In genomic region chr1:10835423-10836421, GRCh38 we compare ENCODE assay signal across 9 cellular contexts. TPM values are rescaled to one million over a fixed set of nuclear protein-coding genes. Genes with fewer than 3 reads are reported as not detected.
DNase-seq lines count a peak whose midpoint lies in the region; ATAC-seq, FAIRE-seq and TF ChIP-seq lines count a peak whose summit lies in the region.
"Had no signal": no experiment of that assay in that cellular context is flagged by ENCODE, and none has a peak within 500 bp of the region (broad histone marks: within the 10 kb centered on the region; RNA-seq: fewer than 3 reads in every experiment).

No MANE protein-coding gene starts in this region.

- H3K4me1 ChIP-seq in BE2C (no peaks in the 10 kb centered on the region), HUES64 (ENCODE audit: insufficient read depth, low read length) (peaks cover 31% of the 10 kb centered on the region; the same call in 1 of the 2 replicates), Panc1 (ENCODE audit: control insufficient read depth, insufficient read depth, low read length) (no peaks in the 10 kb centered on the region), heart right ventricle (peaks cover 0 to 8% (median 0%) of the 10 kb centered on the region in 9 donors)
- H3K4me1 ChIP-seq: parathyroid adenoma had no signal

- no peak overlapping the region for H3K4me3 ChIP-seq in BE2C (ENCODE audit: low read depth, low read length)
- peak overlapping the region; percentile 31 for H3K4me3 ChIP-seq in HUES64 (ENCODE audit: low read length)
- H3K4me3 ChIP-seq in Panc1 (ENCODE audit: low read depth in 2 of 2, low read length in 2 of 2): no peak overlapping the region
- H3K4me3 ChIP-seq in heart right ventricle: no peak overlapping the region

- FAIRE-seq in urothelium cell line (lab: Jason Lieb, UNC): peak; percentile 89

- no peak overlapping the region; the same call in 1 of the 2 replicates for H3K27ac ChIP-seq in HUES64 (ENCODE audit: low read depth, low read length)
- H3K27ac ChIP-seq in Panc1 (ENCODE audit: low read length): no peak overlapping the region
- no peak overlapping the region for H3K27ac ChIP-seq in heart right ventricle
- H3K27ac ChIP-seq: parathyroid adenoma had no signal

- DNase-seq in BE2C (peak; percentile 79), Panc1 (ENCODE audit: low read depth, low spot score) (no peak), heart right ventricle (peak; percentile 27 to 44), urothelium cell line (ENCODE audit: low spot score) (peak; percentile 95)
- no peak for DNase-seq in activated CD4-positive, alpha-beta T cell treated with anti-CD3 and anti-CD28 coated beads for 1 hour
- no peak for DNase-seq in T-helper 2 cell treated with Interferon-gamma antibody and Interleukin-4, amounts not matched to agents 5 μg/mL and 100 μg/mL, for 36 hours (ENCODE audit: low spot score)

- intact Hi-C loops in Panc1 (cut with micrococcal nuclease; ENCODE audit: unreplicated experiment): no loop called here
- intact Hi-C loops in heart right ventricle (cut with DNase I): no loop called here

- 9% methylated on average over 43 of the region's 44 CpGs for WGBS in HUES64
- 25 to 27% methylated on average over 44 of the region's 44 CpGs for WGBS in heart right ventricle, 2 donors

- H3K27me3 ChIP-seq in BE2C (no peaks in the 10 kb centered on the region), HUES64 (ENCODE audit: insufficient read depth, low read length) (0 out of 2 replicates have a peak, but pooled peaks cover 6% of the 10 kb centered on the region), Panc1 (ENCODE audit: control insufficient read depth, insufficient read depth, low read length) (no peaks in the 10 kb centered on the region), heart right ventricle (peaks cover 0 to 64% (median 40%) of the 10 kb centered on the region in 7 donors)

- in situ Hi-C loops in Panc1 (cut with HindIII; ENCODE audit: low pct_unique_long_range_greater_than_20kb, low sequenced_read_pairs): no loop called here

- POLR2A ChIA-PET in Panc1 (lab: Charles Lee): interaction anchor here (0.7 kb wide), 1 partner anchor 180 kb away, joined by 11 read pairs; no protein-coding TSS in a partner anchor

- H3K9me3 Mint-ChIP-seq in T-helper 2 cell treated with Interferon-gamma antibody and Interleukin-4, amounts not matched to agents 5 μg/mL and 100 μg/mL, for 36 hours: no peaks in the 10 kb centered on the region

- no peaks in the 10 kb centered on the region for H3K9me3 ChIP-seq in BE2C
- H3K9me3 ChIP-seq in HUES64 (ENCODE audit: insufficient read depth, low read depth, low read length): no peaks in the 10 kb centered on the region
- no peaks in the 10 kb centered on the region for H3K9me3 ChIP-seq in Panc1 (ENCODE audit: control insufficient read depth, insufficient read depth, low read depth, low read length)
- no peaks in the 10 kb centered on the region for H3K9me3 ChIP-seq in heart right ventricle

- no peaks in the 10 kb centered on the region for H3K36me3 Mint-ChIP-seq in T-helper 2 cell treated with Interferon-gamma antibody and Interleukin-4, amounts not matched to agents 5 μg/mL and 100 μg/mL, for 36 hours (ENCODE audit: low read depth)

- no peak overlapping the region for H3K4me3 Mint-ChIP-seq in T-helper 2 cell treated with Interferon-gamma antibody and Interleukin-4, amounts not matched to agents 5 μg/mL and 100 μg/mL, for 36 hours

- H3K36me3 ChIP-seq in BE2C (no peaks in the 10 kb centered on the region), HUES64 (ENCODE audit: insufficient read depth, low read length) (no peaks in the 10 kb centered on the region), Panc1 (ENCODE audit: control insufficient read depth, insufficient read depth, low read length) (no peaks in the 10 kb centered on the region), heart right ventricle (no peaks in the 10 kb centered on the region)

- TF ChIP-seq CTCF in BE2C (IDR thresholded peaks at IDR 0.05; ENCODE audit: low read depth, low read length) (peak; percentile 9; the same call in 1 of the 2 replicates), Panc1 (IDR thresholded peaks at IDR 0.05) (no peak), heart right ventricle (IDR thresholded peaks at IDR 0.05) (no peak)

- ATAC-seq in Panc1: peak; percentile 35; the same call in 1 of the 2 replicates
- peak; percentile 68 to 85 (median 78) for ATAC-seq in heart right ventricle
- ATAC-seq in GM21528 (IDR thresholded peaks at IDR 0.05; ENCODE audit: low FRiP score, unreplicated experiment): no peak

- H3K4me1 Mint-ChIP-seq in T-helper 2 cell treated with Interferon-gamma antibody and Interleukin-4, amounts not matched to agents 5 μg/mL and 100 μg/mL, for 36 hours (ENCODE audit: low read depth): peaks cover 3% of the 10 kb centered on the region

- H3K9ac ChIP-seq in HUES64 (ENCODE audit: low read depth, low read length): no peak overlapping the region; the same call in 1 of the 2 replicates
- H3K9ac ChIP-seq: parathyroid adenoma had no signal

- CTCF ChIA-PET in Panc1 (lab: Charles Lee): no interaction called here

- no peak overlapping the region for H3K27ac Mint-ChIP-seq in T-helper 2 cell treated with Interferon-gamma antibody and Interleukin-4, amounts not matched to agents 5 μg/mL and 100 μg/mL, for 36 hours

- BruUV-seq in Panc1 (replicated peaks; lab: Mats Ljungman, UMichigan): no TSS peak

- H3K27me3 Mint-ChIP-seq in T-helper 2 cell treated with Interferon-gamma antibody and Interleukin-4, amounts not matched to agents 5 μg/mL and 100 μg/mL, for 36 hours (ENCODE audit: low read depth): peaks cover 35% of the 10 kb centered on the region

RNA-seq across cellular contexts. Expression of gene CASZ1, which starts 39.3 kb away (rescaled TPM):
- polyA plus RNA-seq in BE2C (2012; ENCODE audit: insufficient read depth, insufficient read length, low read depth): 12.2 TPM
- polyA plus RNA-seq in HUES64 (2013, experiment 1 of 2): 4.2 TPM
- 8.7 TPM for polyA plus RNA-seq in HUES64 (2013, experiment 2 of 2)
- 27.8 TPM for total RNA-seq in Panc1 (2021; ENCODE audit: unreplicated experiment)
- 15.3 TPM for polyA plus RNA-seq in Panc1 (2012; ENCODE audit: insufficient read length)
- total RNA-seq in heart right ventricle: 10 to 100 TPM; 54.4 to 79.8 (median 66.1) TPM
- polyA plus RNA-seq in heart right ventricle: 10 to 100 TPM; 19.5 to 44.9 TPM

Comparison
In these comparisons a context has a peak if more than half of its experiments do, and no peak if none do; other contexts are left out.
1. DNase-seq: peak in BE2C (single experiment), heart right ventricle (2 of 2) and urothelium cell line (single experiment); none in Panc1 (single experiment), activated CD4-positive, alpha-beta T cell treated with anti-CD3 and anti-CD28 coated beads for 1 hour (single experiment) and T-helper 2 cell treated with Interferon-gamma antibody and Interleukin-4, amounts not matched to agents 5 μg/mL and 100 μg/mL, for 36 hours (single experiment).